1 cellular context compared by ENCODE assay signal in genomic region chr16:81604960-81605383, GRCh38.
TF ChIP-seq lines count a peak whose summit lies in the region.

No MANE protein-coding gene starts in this region.

TF ChIP-seq in endothelial cell of umbilical vein, 7 proteins besides CTCF, POLR2A, EP300 and RAD21 (continued from another document):
- TF ChIP-seq EZH2 (IDR thresholded peaks at IDR 0.05; ENCODE audit: borderline replicate concordance, low read depth, low read length, severe bottlenecking) (no peak), GATA2 (IDR thresholded peaks at IDR 0.05; ENCODE audit: insufficient read depth, insufficient read length, low read depth, low read length) (no peak)
